Comparison of ENCODE assay signal across 8 cellular contexts in genomic region chr11:95068549-95068948, GRCh38. TPM values are rescaled to one million over a fixed set of nuclear protein-coding genes. Genes with fewer than 3 reads are reported as not detected.
DNase-seq lines count a peak whose midpoint lies in the region; ATAC-seq and TF ChIP-seq lines count a peak whose summit lies in the region.

No MANE protein-coding gene starts in this region.

- intact Hi-C loops in CD14-positive monocyte (cut with micrococcal nuclease), result loop anchor here (2.0 to 5.0 kb wide), 4 partner anchors 82 to 694 kb away; no protein-coding TSS in a partner anchor

- DNase-seq in CD14-positive monocyte (ENCODE audit: low spot score) (peak; percentile 67), NCI-H526 treated with DMSO at 0.1 percent for 48 hours (lab: John Stamatoyannopoulos, UW) (peak; percentile 99), memory B cell (ENCODE audit: low spot score in 2 of 2) (peak; percentile 41 to 46)
- peak; percentile 85 for DNase-seq in activated CD4-positive, alpha-beta T cell treated with anti-CD3 and anti-CD28 coated beads, Interleukin-2, amount 10 ng/mL, durations not matched to agents 7 days and 5 days
- peak; percentile 62 for DNase-seq in effector CD4-positive, alpha-beta T cell
- DNase-seq in stimulated activated CD8-positive, alpha-beta memory T cell treated with anti-CD3 and anti-CD28 coated beads, Interleukin-15, amount 100 ng/mL, for 48 hours (ENCODE audit: low read depth in 2 of 2), result peak; percentile 40 to 44

- H3K27ac Mint-ChIP-seq in CD14-positive monocyte (peak overlapping the region in 5 of 7 donors; percentile 43 to 90 (median 55)), memory B cell (peak overlapping the region; percentile 96)
- peak overlapping the region; percentile 98 for H3K27ac Mint-ChIP-seq in activated CD4-positive, alpha-beta T cell treated with anti-CD3 and anti-CD28 coated beads, Interleukin-2, amount 10 ng/mL, durations not matched to agents 7 days and 5 days

- CTCF ChIA-PET in activated CD4-positive, alpha-beta T cell treated with anti-CD3 and anti-CD28 coated beads, Interleukin-2, amount 10 ng/mL, durations not matched to agents 7 days and 5 days (lab: Charles Lee), result interaction anchor here (0.7 to 16.1 kb wide), 10 partner anchors 9 to 1172 kb away, joined by 3 to 165 read pairs (median 5); partner anchors contain the start of genes ENDOD1 and FAM76B

- ATAC-seq in GM19324 (IDR thresholded peaks at IDR 0.05; ENCODE audit: low FRiP score, unreplicated experiment) (peak; percentile 54), HG03442 (IDR thresholded peaks at IDR 0.05; ENCODE audit: unreplicated experiment) (peak; percentile 68), memory B cell (ENCODE audit: low read depth) (peak; percentile 64)

- H3K4me3 Mint-ChIP-seq in CD14-positive monocyte, result peak overlapping the region; percentile 98 to 100
- H3K4me3 Mint-ChIP-seq in activated CD4-positive, alpha-beta T cell treated with anti-CD3 and anti-CD28 coated beads, Interleukin-2, amount 10 ng/mL, durations not matched to agents 7 days and 5 days, result peak overlapping the region; percentile 88
- H3K4me3 Mint-ChIP-seq in memory B cell, result peak overlapping the region; percentile 96

- peaks cover 4 to 5% of the 10 kb centered on the region in 2 donors for H3K36me3 Mint-ChIP-seq in CD14-positive monocyte
- peaks cover 12% of the 10 kb centered on the region for H3K36me3 Mint-ChIP-seq in activated CD4-positive, alpha-beta T cell treated with anti-CD3 and anti-CD28 coated beads, Interleukin-2, amount 10 ng/mL, durations not matched to agents 7 days and 5 days (ENCODE audit: low read depth)
- H3K36me3 Mint-ChIP-seq in memory B cell, result peaks cover 5% of the 10 kb centered on the region

- POLR2A ChIA-PET in activated CD4-positive, alpha-beta T cell treated with anti-CD3 and anti-CD28 coated beads, Interleukin-2, amount 10 ng/mL, durations not matched to agents 7 days and 5 days (lab: Charles Lee), result interaction anchor here (0.5 to 1.9 kb wide), 5 partner anchors 21 to 164 kb away, joined by 3 to 10 read pairs (median 4); partner anchors contain the start of genes CWC15, ENDOD1 and KDM4D

- TF ChIP-seq CTCF in CD14-positive monocyte (IDR thresholded peaks at IDR 0.05), result no peak

- peaks cover 27% of the 10 kb centered on the region for H3K4me1 Mint-ChIP-seq in CD14-positive monocyte
- H3K4me1 Mint-ChIP-seq in activated CD4-positive, alpha-beta T cell treated with anti-CD3 and anti-CD28 coated beads, Interleukin-2, amount 10 ng/mL, durations not matched to agents 7 days and 5 days, result peaks cover 27% of the 10 kb centered on the region
- H3K4me1 Mint-ChIP-seq in memory B cell, result peaks cover 24% of the 10 kb centered on the region

- H3K9me3 Mint-ChIP-seq in CD14-positive monocyte (no peaks in the 10 kb centered on the region), memory B cell (no peaks in the 10 kb centered on the region)
- no peaks in the 10 kb centered on the region for H3K9me3 Mint-ChIP-seq in activated CD4-positive, alpha-beta T cell treated with anti-CD3 and anti-CD28 coated beads, Interleukin-2, amount 10 ng/mL, durations not matched to agents 7 days and 5 days

- H3K27me3 Mint-ChIP-seq in CD14-positive monocyte (ENCODE audit: low read depth in 3 of 3), result peaks cover 0 to 2% (median 2%) of the 10 kb centered on the region in 3 donors
- H3K27me3 Mint-ChIP-seq in activated CD4-positive, alpha-beta T cell treated with anti-CD3 and anti-CD28 coated beads, Interleukin-2, amount 10 ng/mL, durations not matched to agents 7 days and 5 days, result no peaks in the 10 kb centered on the region
- no peaks in the 10 kb centered on the region for H3K27me3 Mint-ChIP-seq in memory B cell

RNA-seq across cellular contexts. Expression of gene SRSF8, which starts 1.8 kb away (rescaled TPM):
- polyA plus RNA-seq in CD14-positive monocyte, result 10 to 100 TPM; 24.4 to 24.9 TPM
- 10 to 100 TPM; 31.5 to 37.2 TPM for total RNA-seq in activated CD4-positive, alpha-beta T cell treated with anti-CD3 and anti-CD28 coated beads, Interleukin-2, amount 10 ng/mL, durations not matched to agents 7 days and 5 days

RNA-seq across cellular contexts. Expression of gene KDM4F, which starts 19.3 kb away (rescaled TPM):
- not detected for polyA plus RNA-seq in CD14-positive monocyte
- total RNA-seq in activated CD4-positive, alpha-beta T cell treated with anti-CD3 and anti-CD28 coated beads, Interleukin-2, amount 10 ng/mL, durations not matched to agents 7 days and 5 days, result not detected

RNA-seq across cellular contexts. Expression of gene ENDOD1, which starts 21.1 kb away (rescaled TPM):
- polyA plus RNA-seq in CD14-positive monocyte, result 1 to 10 TPM; 3.2 to 3.4 TPM
- total RNA-seq in activated CD4-positive, alpha-beta T cell treated with anti-CD3 and anti-CD28 coated beads, Interleukin-2, amount 10 ng/mL, durations not matched to agents 7 days and 5 days, result 10 to 100 TPM; 15.8 to 16.8 TPM

RNA-seq across cellular contexts. Expression of gene KDM4E, which starts 43.5 kb away (rescaled TPM):
- not detected for polyA plus RNA-seq in CD14-positive monocyte
- total RNA-seq in activated CD4-positive, alpha-beta T cell treated with anti-CD3 and anti-CD28 coated beads, Interleukin-2, amount 10 ng/mL, durations not matched to agents 7 days and 5 days, result not detected

Comparison
In these comparisons a context has a peak if more than half of its experiments do, and no peak if none do; other contexts are left out.
1. Peak in every context shown above with its lines: DNase-seq and ATAC-seq.
2. DNase-seq: peak in every context shown above with its lines; median percentile 99 in NCI-H526 treated with DMSO at 0.1 percent for 48 hours; 85 in activated CD4-positive, alpha-beta T cell treated with anti-CD3 and anti-CD28 coated beads, Interleukin-2, amount 10 ng/mL, durations not matched to agents 7 days and 5 days; 67 in CD14-positive monocyte; 62 in effector CD4-positive, alpha-beta T cell; 44 in memory B cell; 42 in stimulated activated CD8-positive, alpha-beta memory T cell treated with anti-CD3 and anti-CD28 coated beads, Interleukin-15, amount 100 ng/mL, for 48 hours.